In the genomic region with DNA sequence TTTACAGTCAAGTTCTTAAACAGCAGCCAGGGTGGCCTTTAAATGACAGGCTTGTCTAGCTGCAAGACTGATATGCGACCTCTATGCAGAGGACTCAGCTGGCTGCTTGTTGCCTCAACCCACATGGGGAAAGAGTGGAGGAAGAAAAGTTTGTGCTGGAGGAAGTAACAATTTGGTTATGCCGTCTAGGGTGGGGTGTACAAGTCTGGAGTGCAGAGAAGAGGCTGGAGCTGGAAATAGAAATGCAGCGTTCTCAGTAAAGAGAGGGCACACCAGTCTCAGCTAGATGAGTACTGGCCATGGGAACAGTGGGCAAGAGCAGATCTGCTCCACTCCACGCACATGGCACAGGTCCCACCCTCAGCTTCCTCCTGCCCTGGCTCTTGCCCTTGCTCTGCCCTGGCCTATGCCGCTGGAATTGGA, we compare ENCODE assay signal across 18 cellular contexts. TPM values are rescaled to one million over a fixed set of nuclear protein-coding genes. Genes with fewer than 3 reads are reported as not detected.
DNase-seq lines count a peak whose midpoint lies in the region; ATAC-seq, FAIRE-seq and TF ChIP-seq lines count a peak whose summit lies in the region.
"Had no signal": no experiment of that assay in that cellular context is flagged by ENCODE, and none has a peak within 500 bp of the region (broad histone marks: within the 10 kb centered on the region; RNA-seq: fewer than 3 reads in every experiment).

No MANE protein-coding gene starts in this region.

- H3K4me1 Mint-ChIP-seq in T-helper 2 cell treated with Interferon-gamma antibody and Interleukin-4, amounts not matched to agents 5 μg/mL and 100 μg/mL, for 36 hours (ENCODE audit: low read depth), result peaks cover 50% of the 10 kb centered on the region
- H3K4me1 Mint-ChIP-seq in naive B cell, result peaks cover 0 to 26% (median 15%) of the 10 kb centered on the region in 3 donors
- H3K4me1 Mint-ChIP-seq in CD8-positive, alpha-beta memory T cell, result peaks cover 4 to 23% (median 21%) of the 10 kb centered on the region in 3 donors
- H3K4me1 Mint-ChIP-seq: neural progenitor cell had no signal

- POLR2A ChIA-PET in CD8-positive, alpha-beta memory T cell (lab: Charles Lee), result interaction anchor here (1.0 kb wide), 1 partner anchor 9 kb away, joined by 3 read pairs; no protein-coding TSS in a partner anchor

- peak; percentile 52 for FAIRE-seq in bronchial epithelial cell (lab: Jason Lieb, UNC)
- FAIRE-seq: A549 had no signal

- ATAC-seq in naive B cell (ENCODE audit: low read depth in 2 of 2) (peak; percentile 47 to 58), HG03039 (IDR thresholded peaks at IDR 0.05; ENCODE audit: unreplicated experiment) (no peak)
- ATAC-seq: A549, Panc1 had no signal

- peak overlapping the region in 5 of 10 experiments; percentile 9 to 24 (median 15); a peak in 6 of 20 replicates for H3K4me3 ChIP-seq in BLaER1 treated with 17β-estradiol and CSF1 and Interleukin-3, amounts not matched to agents 10 nM and 100 nM
- H3K4me3 ChIP-seq in bronchial epithelial cell (ENCODE audit: low read depth, low read length), result no peak overlapping the region
- no peak overlapping the region for H3K4me3 ChIP-seq in CD8-positive, alpha-beta memory T cell (ENCODE audit: low read length)
- H3K4me3 ChIP-seq: A549, breast epithelium, neural progenitor cell, vagina had no signal

- peaks cover 0 to 84% (median 72%) of the 10 kb centered on the region in 11 experiments; a peak in 20 of 22 replicates for H3K36me3 ChIP-seq in BLaER1 treated with 17β-estradiol and CSF1 and Interleukin-3, amounts not matched to agents 10 nM and 100 nM
- H3K36me3 ChIP-seq in bronchial epithelial cell (ENCODE audit: control insufficient read depth, insufficient read depth, low read length), result no peaks in the 10 kb centered on the region
- H3K36me3 ChIP-seq in CD8-positive, alpha-beta memory T cell (ENCODE audit: insufficient read depth, low read length), result no peaks in the 10 kb centered on the region
- H3K36me3 ChIP-seq: breast epithelium, vagina had no signal

- peak overlapping the region; percentile 80 for H3K27ac Mint-ChIP-seq in T-helper 2 cell treated with Interferon-gamma antibody and Interleukin-4, amounts not matched to agents 5 μg/mL and 100 μg/mL, for 36 hours
- H3K27ac Mint-ChIP-seq in naive B cell, result peak overlapping the region in 1 of 6 donors; percentile 91
- peak overlapping the region in 2 of 8 donors; percentile 3 to 50 for H3K27ac Mint-ChIP-seq in CD8-positive, alpha-beta memory T cell
- H3K27ac Mint-ChIP-seq: neural progenitor cell had no signal

- H3K9me3 Mint-ChIP-seq in T-helper 2 cell treated with Interferon-gamma antibody and Interleukin-4, amounts not matched to agents 5 μg/mL and 100 μg/mL, for 36 hours, result no peaks in the 10 kb centered on the region
- no peaks in the 10 kb centered on the region for H3K9me3 Mint-ChIP-seq in naive B cell
- H3K9me3 Mint-ChIP-seq in CD8-positive, alpha-beta memory T cell, result no peaks in the 10 kb centered on the region
- H3K9me3 Mint-ChIP-seq: neural progenitor cell had no signal

- H3K9me3 ChIP-seq in BLaER1 treated with 17β-estradiol and CSF1 and Interleukin-3, amounts not matched to agents 10 nM and 100 nM (replicated peaks in 1 of 11), result no peaks in the 10 kb centered on the region
- no peaks in the 10 kb centered on the region for H3K9me3 ChIP-seq in CD8-positive, alpha-beta memory T cell (ENCODE audit: low read length)
- H3K9me3 ChIP-seq: A549, breast epithelium, vagina had no signal

- no peak for TF ChIP-seq CTCF in bronchial epithelial cell (IDR thresholded peaks at IDR 0.05; ENCODE audit: insufficient read depth, low read length, severe bottlenecking)

- H4K20me1 ChIP-seq in BLaER1 treated with 17β-estradiol and CSF1 and Interleukin-3, amounts not matched to agents 10 nM and 100 nM, result no peaks in the 10 kb centered on the region

- CTCF ChIA-PET in CD8-positive, alpha-beta memory T cell (lab: Charles Lee), result no interaction called here

- no peaks in the 10 kb centered on the region for H3K27me3 ChIP-seq in BLaER1 treated with 17β-estradiol and CSF1 and Interleukin-3, amounts not matched to agents 10 nM and 100 nM
- no peaks in the 10 kb centered on the region for H3K27me3 ChIP-seq in bronchial epithelial cell (ENCODE audit: control insufficient read depth, insufficient read depth, low read length)
- no peaks in the 10 kb centered on the region for H3K27me3 ChIP-seq in CD8-positive, alpha-beta memory T cell (ENCODE audit: insufficient read depth, low read length, poor library complexity, severe bottlenecking)
- H3K27me3 ChIP-seq: breast epithelium, neural progenitor cell, vagina had no signal

- peak overlapping the region in 10 of 11 experiments; percentile 22 to 69 (median 56); a peak in 19 of 22 replicates for H3K27ac ChIP-seq in BLaER1 treated with 17β-estradiol and CSF1 and Interleukin-3, amounts not matched to agents 10 nM and 100 nM
- H3K27ac ChIP-seq in CD8-positive, alpha-beta memory T cell (ENCODE audit: low read depth, low read length), result no peak overlapping the region
- H3K27ac ChIP-seq: A549, breast epithelium, neural progenitor cell, vagina, WERI-Rb-1 had no signal

- peak overlapping the region; percentile 10 to 60 (median 46); a peak in 15 of 22 replicates for H3K9ac ChIP-seq in BLaER1 treated with 17β-estradiol and CSF1 and Interleukin-3, amounts not matched to agents 10 nM and 100 nM
- H3K9ac ChIP-seq: neural progenitor cell had no signal

- no peak for DNase-seq in T-helper 2 cell treated with Interferon-gamma antibody and Interleukin-4, amounts not matched to agents 5 μg/mL and 100 μg/mL, for 36 hours (ENCODE audit: low spot score)
- DNase-seq in T-helper 2 cell, result no peak
- DNase-seq in bronchial epithelial cell (ENCODE audit: low read depth), result no peak
- DNase-seq in naive B cell, result no peak
- no peak for DNase-seq in GM19240 (ENCODE audit: insufficient read length, low spot score)
- no peak for DNase-seq in CD8-positive, alpha-beta memory T cell
- DNase-seq: activated CD8-positive, alpha-beta memory T cell treated with anti-CD3 and anti-CD28 coated beads, Interleukin-2, amount 50 U/mL, for 48 hours; NCI-H1417 treated with DMSO at 0.1 percent for 48 hours; NCI-H2171 treated with DMSO at 0.1 percent for 48 hours; NCI-H774; WERI-Rb-1 had no signal

- H3K36me3 Mint-ChIP-seq in T-helper 2 cell treated with Interferon-gamma antibody and Interleukin-4, amounts not matched to agents 5 μg/mL and 100 μg/mL, for 36 hours (ENCODE audit: low read depth), result peaks cover 67% of the 10 kb centered on the region
- peaks cover 22 to 29% of the 10 kb centered on the region in 2 donors for H3K36me3 Mint-ChIP-seq in naive B cell
- H3K36me3 Mint-ChIP-seq in CD8-positive, alpha-beta memory T cell, result peaks cover 0 to 34% (median 13%) of the 10 kb centered on the region in 3 donors

- no peaks in the 10 kb centered on the region for H3K27me3 Mint-ChIP-seq in T-helper 2 cell treated with Interferon-gamma antibody and Interleukin-4, amounts not matched to agents 5 μg/mL and 100 μg/mL, for 36 hours (ENCODE audit: low read depth)
- no peaks in the 10 kb centered on the region for H3K27me3 Mint-ChIP-seq in naive B cell
- H3K27me3 Mint-ChIP-seq in CD8-positive, alpha-beta memory T cell, result no peaks in the 10 kb centered on the region

- H3K4me1 ChIP-seq in BLaER1 treated with 17β-estradiol and CSF1 and Interleukin-3, amounts not matched to agents 10 nM and 100 nM, result peaks cover 34 to 66% (median 50%) of the 10 kb centered on the region in 10 experiments
- peaks cover under 1% of the 10 kb centered on the region for H3K4me1 ChIP-seq in CD8-positive, alpha-beta memory T cell (ENCODE audit: insufficient read depth, low read length)
- H3K4me1 ChIP-seq: A549, breast epithelium, neural progenitor cell, vagina had no signal

- H3K4me2 ChIP-seq in BLaER1 treated with 17β-estradiol and CSF1 and Interleukin-3, amounts not matched to agents 10 nM and 100 nM, result peak overlapping the region; percentile 65 to 88 (median 71)
- H3K4me2 ChIP-seq: A549, neural progenitor cell had no signal

- peak overlapping the region; percentile 39 for H3K4me3 Mint-ChIP-seq in T-helper 2 cell treated with Interferon-gamma antibody and Interleukin-4, amounts not matched to agents 5 μg/mL and 100 μg/mL, for 36 hours
- peak overlapping the region in 6 of 8 donors; percentile 3 to 72 (median 45) for H3K4me3 Mint-ChIP-seq in naive B cell
- H3K4me3 Mint-ChIP-seq in CD8-positive, alpha-beta memory T cell, result no peak overlapping the region
- H3K4me3 Mint-ChIP-seq: neural progenitor cell had no signal

RNA-seq across cellular contexts. Expression of a gene that starts 59.9 kb away (rescaled TPM):
- 32.1 and 49.9 TPM in 2 replicates for total RNA-seq in bronchial epithelial cell
- 1 to 10 TPM; 3.7 to 9.8 (median 5.8) TPM for polyA plus RNA-seq in naive B cell (ENCODE audit: low read depth in 6 of 6)
- 100 to 1,000 TPM; 121 to 124 TPM for total RNA-seq in CD8-positive, alpha-beta memory T cell
- polyA plus RNA-seq in CD8-positive, alpha-beta memory T cell, result 11.7 TPM

Comparison
In these comparisons a context has a peak if more than half of its experiments do, and no peak if none do; other contexts are left out.
1. H3K4me3 Mint-ChIP-seq: peak in T-helper 2 cell treated with Interferon-gamma antibody and Interleukin-4, amounts not matched to agents 5 μg/mL and 100 μg/mL, for 36 hours (single experiment) and naive B cell (6 of 8); none in CD8-positive, alpha-beta memory T cell (0 of 7).